21 cellular contexts compared by ENCODE assay signal in genomic region chr20:46214831-46215488, GRCh38.
A peak's percentile ranks its signal among the peaks of the same experiment; 100 is the strongest.
DNase-seq lines count a peak whose midpoint lies in the region; ATAC-seq and TF ChIP-seq lines count a peak whose summit lies in the region.
"Had no signal": no experiment of that assay in that cellular context is flagged by ENCODE, and none has a peak within 500 bp of the region (broad histone marks: within the 10 kb centered on the region; RNA-seq: fewer than 3 reads in every experiment).

No MANE protein-coding gene starts in this region.

- peak overlapping the region; percentile 4; the same call in 1 of the 3 replicates for H3K4me3 Mint-ChIP-seq in GM23338
- H3K4me3 Mint-ChIP-seq: activated B cell treated with CpG ODN at 0.5 μM for 24 hours; activated CD8-positive, alpha-beta memory T cell treated with anti-CD3 and anti-CD28 coated beads, Interleukin-2, amount 10 ng/mL, durations not matched to agents 7 days and 5 days; H9 had no signal

- no peak overlapping the region for H3K4me3 ChIP-seq in GM23338
- no peak overlapping the region for H3K4me3 ChIP-seq in fibroblast of mammary gland (ENCODE audit: control insufficient read depth, low read depth, low read length)
- no peak overlapping the region for H3K4me3 ChIP-seq in BE2C (ENCODE audit: low read depth, low read length)
- no peak overlapping the region for H3K4me3 ChIP-seq in sigmoid colon
- H3K4me3 ChIP-seq: BLaER1, body of pancreas, esophagus muscularis mucosa, GM12878, mucosa of descending colon, ovary, vagina had no signal

- H3K27me3 ChIP-seq in GM23338 (ENCODE audit: insufficient read depth) (no peaks in the 10 kb centered on the region), BE2C (no peaks in the 10 kb centered on the region), sigmoid colon (peaks cover 0 to 56% (median 8%) of the 10 kb centered on the region in 3 donors)
- H3K27me3 ChIP-seq: BLaER1, body of pancreas, ovary, vagina had no signal

- H3K27ac Mint-ChIP-seq in GM23338 = peak overlapping the region; percentile 18; the same call in 1 of the 2 replicates
- H3K27ac Mint-ChIP-seq: activated B cell treated with CpG ODN at 0.5 μM for 24 hours; activated CD8-positive, alpha-beta memory T cell treated with anti-CD3 and anti-CD28 coated beads, Interleukin-2, amount 10 ng/mL, durations not matched to agents 7 days and 5 days had no signal

- H3K36me3 Mint-ChIP-seq in GM23338 (ENCODE audit: low read depth) = no peaks in the 10 kb centered on the region
- H3K36me3 Mint-ChIP-seq: activated CD8-positive, alpha-beta memory T cell treated with anti-CD3 and anti-CD28 coated beads, Interleukin-2, amount 10 ng/mL, durations not matched to agents 7 days and 5 days had no signal

- TF ChIP-seq CTCF in GM23338 (conservative IDR thresholded peaks at IDR 0.05; ENCODE audit: low read depth in 2 of 2) = no peak
- TF ChIP-seq CTCF in fibroblast of mammary gland (conservative IDR thresholded peaks at IDR 0.05; ENCODE audit: control insufficient read depth, insufficient read depth, low read depth, low read length) = no peak
- no peak for TF ChIP-seq CTCF in BE2C (IDR thresholded peaks at IDR 0.05; ENCODE audit: low read depth, low read length)
- no peak for TF ChIP-seq CTCF in sigmoid colon (IDR thresholded peaks at IDR 0.05)

- no peak overlapping the region for H3K4me2 ChIP-seq in GM23338
- H3K4me2 ChIP-seq: BLaER1 had no signal

- intact Hi-C loops in sigmoid colon (cut with DNase I) = loop anchor here (5.0 kb wide), 1 partner anchor 52 kb away; no protein-coding TSS in a partner anchor

- H3K9me3 ChIP-seq in BE2C (no peaks in the 10 kb centered on the region), sigmoid colon (no peaks in the 10 kb centered on the region)
- H3K9me3 ChIP-seq: BLaER1, body of pancreas, esophagus muscularis mucosa, mucosa of descending colon, ovary, vagina had no signal

- WGBS in sigmoid colon, 2 donors = 62 to 69% methylated on average over 4 of the region's 4 CpGs

- H3K27ac ChIP-seq in GM23338 (ENCODE audit: low read depth) (no peak overlapping the region), sigmoid colon (no peak overlapping the region)
- H3K27ac ChIP-seq: BLaER1, body of pancreas, esophagus muscularis mucosa, ovary, vagina had no signal

- H4K20me1 ChIP-seq in GM23338 (replicated peaks; ENCODE audit: insufficient read depth) = no peaks in the 10 kb centered on the region
- H4K20me1 ChIP-seq: BLaER1 had no signal

- ATAC-seq in GM23338 (no peak), HG02798 (IDR thresholded peaks at IDR 0.05; ENCODE audit: poor library complexity, unreplicated experiment) (no peak)
- ATAC-seq: activated CD8-positive, alpha-beta memory T cell treated with anti-CD3 and anti-CD28 coated beads, Interleukin-2, amount 10 ng/mL, durations not matched to agents 7 days and 5 days; GM12878; mucosa of descending colon had no signal

- DNase-seq in COLO668 (lab: John Stamatoyannopoulos, UW; ENCODE audit: unreplicated experiment) = peak; percentile 68
- DNase-seq in GM23338 (ENCODE audit: low spot score) = no peak
- DNase-seq in NCI-H69 (lab: John Stamatoyannopoulos, UW) = peak; percentile 81
- peak; percentile 12 for DNase-seq in fibroblast of mammary gland (ENCODE audit: low read depth)
- no peak for DNase-seq in BE2C
- DNase-seq in sigmoid colon = no peak
- DNase-seq in stimulated activated CD4-positive, alpha-beta T cell treated with anti-CD3 and anti-CD28 coated beads, Interleukin-1b, Interleukin-23, amount 100 ng/mL, for 48 hours = no peak
- DNase-seq: activated B cell treated with CpG ODN at 0.5 μM for 24 hours; activated CD8-positive, alpha-beta memory T cell treated with anti-CD3 and anti-CD28 coated beads, Interleukin-2, amount 10 ng/mL, durations not matched to agents 7 days and 5 days; activated naive CD4-positive, alpha-beta T cell; body of pancreas; H9; NCI-H2029; ovary; stimulated activated naive CD8-positive, alpha-beta T cell treated with anti-CD3 and anti-CD28 coated beads, Interleukin-15, Interleukin-2, amounts not matched to agents 100 U/mL and 50 U/mL, for 24 hours had no signal

- no peak for TF ChIP-seq POLR2A in sigmoid colon (IDR thresholded peaks at IDR 0.05)

- no peaks in the 10 kb centered on the region for H3K79me2 ChIP-seq in GM23338 (replicated peaks; ENCODE audit: insufficient read depth)

- no peaks in the 10 kb centered on the region for H3K9me2 ChIP-seq in GM23338 (ENCODE audit: insufficient read depth)

- peaks cover 17% of the 10 kb centered on the region for H3K4me1 Mint-ChIP-seq in GM23338
- H3K4me1 Mint-ChIP-seq: activated B cell treated with CpG ODN at 0.5 μM for 24 hours; activated CD8-positive, alpha-beta memory T cell treated with anti-CD3 and anti-CD28 coated beads, Interleukin-2, amount 10 ng/mL, durations not matched to agents 7 days and 5 days had no signal

- H3F3A ChIP-seq in GM23338 (replicated peaks; ENCODE audit: low read depth) = no peaks in the 10 kb centered on the region

- no peaks in the 10 kb centered on the region for H3K9me3 Mint-ChIP-seq in GM23338
- H3K9me3 Mint-ChIP-seq: activated B cell treated with CpG ODN at 0.5 μM for 24 hours, H9 had no signal

- peaks cover 10% of the 10 kb centered on the region for H3K27me3 Mint-ChIP-seq in GM23338 (ENCODE audit: insufficient read depth, low read depth, poor library complexity)
- H3K27me3 Mint-ChIP-seq: activated CD8-positive, alpha-beta memory T cell treated with anti-CD3 and anti-CD28 coated beads, Interleukin-2, amount 10 ng/mL, durations not matched to agents 7 days and 5 days had no signal

- H3K36me3 ChIP-seq in GM23338 (ENCODE audit: insufficient read depth) (no peaks in the 10 kb centered on the region), BE2C (no peaks in the 10 kb centered on the region), sigmoid colon (no peaks in the 10 kb centered on the region)
- H3K36me3 ChIP-seq: BLaER1, esophagus muscularis mucosa, ovary, vagina had no signal

- no peak for TF ChIP-seq EP300 in sigmoid colon (IDR thresholded peaks at IDR 0.05)

- H2AFZ ChIP-seq in GM23338 = no peak overlapping the region

- H3K4me1 ChIP-seq in GM23338 (ENCODE audit: insufficient read depth) = peaks cover 11% of the 10 kb centered on the region
- peaks cover 18% of the 10 kb centered on the region for H3K4me1 ChIP-seq in BE2C
- H3K4me1 ChIP-seq in sigmoid colon = no peaks in the 10 kb centered on the region
- H3K4me1 ChIP-seq: BLaER1, body of pancreas had no signal

TF ChIP-seq in GM23338, 12 proteins besides CTCF, POLR2A, EP300 and RAD21 (continues in another document):
- no peak for TF ChIP-seq ETS1 (IDR thresholded peaks at IDR 0.05)
- TF ChIP-seq EZH2 (IDR thresholded peaks at IDR 0.05; ENCODE audit: low read depth, unreplicated experiment) = no peak
- TF ChIP-seq REST (IDR thresholded peaks at IDR 0.05; ENCODE audit: unreplicated experiment) = no peak
- TF ChIP-seq EZH2phosphoT487 (IDR thresholded peaks at IDR 0.05; ENCODE audit: unreplicated experiment) = no peak
- no peak for TF ChIP-seq NANOG (IDR thresholded peaks at IDR 0.05; ENCODE audit: borderline replicate concordance)
- no peak for TF ChIP-seq CREB1 (CRISPR knock-in tag; IDR thresholded peaks at IDR 0.05; ENCODE audit: low read depth)
- TF ChIP-seq ZNF114 (CRISPR knock-in tag; IDR thresholded peaks at IDR 0.05) = no peak
- no peak for TF ChIP-seq JUNB (IDR thresholded peaks at IDR 0.05; ENCODE audit: unreplicated experiment)
- no peak for TF ChIP-seq ZNF331 (CRISPR knock-in tag; IDR thresholded peaks at IDR 0.05; ENCODE audit: low read depth)

Comparison
In these comparisons a context has a peak if more than half of its experiments do, and no peak if none do; other contexts are left out.
1. DNase-seq: peak in COLO668 (single experiment), NCI-H69 (single experiment) and fibroblast of mammary gland (single experiment); none in GM23338 (single experiment), BE2C (single experiment), sigmoid colon (single experiment) and stimulated activated CD4-positive, alpha-beta T cell treated with anti-CD3 and anti-CD28 coated beads, Interleukin-1b, Interleukin-23, amount 100 ng/mL, for 48 hours (single experiment).